In genomic region chr9:114382951-114383865, GRCh38 we compare ENCODE assay signal across 9 cellular contexts. TPM values are rescaled to one million over a fixed set of nuclear protein-coding genes. Genes with fewer than 3 reads are reported as not detected.
A peak's percentile ranks its signal among the peaks of the same experiment; 100 is the strongest.
DNase-seq lines count a peak whose midpoint lies in the region; ATAC-seq and TF ChIP-seq lines count a peak whose summit lies in the region.
"Had no signal": no experiment of that assay in that cellular context is flagged by ENCODE, and none has a peak within 500 bp of the region (broad histone marks: within the 10 kb centered on the region; RNA-seq: fewer than 3 reads in every experiment).

No MANE protein-coding gene starts in this region.

- intact Hi-C loops in left ventricle myocardium inferior (cut with micrococcal nuclease) = no loop called here

- H3K27ac ChIP-seq in left ventricle myocardium inferior (replicated peaks) = peak overlapping the region; percentile 89
- H3K27ac ChIP-seq: SJSA1 had no signal

- peaks cover 23% of the 10 kb centered on the region for H3K36me3 ChIP-seq in left ventricle myocardium inferior

- H3K4me1 ChIP-seq in left ventricle myocardium inferior = peaks cover 64% of the 10 kb centered on the region

- H3K4me3 ChIP-seq in left ventricle myocardium inferior = peak overlapping the region; percentile 26
- H3K4me3 ChIP-seq: SJSA1 had no signal

- ATAC-seq in GM21390 (IDR thresholded peaks at IDR 0.05; ENCODE audit: unreplicated experiment) = no peak

- peak; percentile 41; the same call in 1 of the 2 replicates for TF ChIP-seq CTCF in GM12874 (IDR thresholded peaks at IDR 0.05; ENCODE audit: insufficient read depth, low read depth, low read length)
- TF ChIP-seq CTCF in left ventricle myocardium inferior (IDR thresholded peaks at IDR 0.05; ENCODE audit: borderline replicate concordance) = peak; percentile 11

- no peaks in the 10 kb centered on the region for H3K9me3 ChIP-seq in left ventricle myocardium inferior (replicated peaks)
- H3K9me3 ChIP-seq: SJSA1 had no signal

- peak; percentile 37 for DNase-seq in NCI-H2171 treated with DMSO at 0.1 percent for 48 hours (lab: John Stamatoyannopoulos, UW)
- peak; percentile 59 for DNase-seq in activated T-helper 9 cell treated with anti-CD3 and anti-CD28 coated beads, Interleukin-2, amount 50 U/mL, for 16 hours (ENCODE audit: low read depth)
- no peak for DNase-seq in left ventricle myocardium inferior
- peak in 2 of 3 donors; percentile 67 to 73 for DNase-seq in stimulated activated CD4-positive, alpha-beta T cell treated with anti-CD3 and anti-CD28 coated beads, Interleukin-12 subunit alpha, Interleukin-12 subunit beta, amount 100 ng/mL, for 48 hours (ENCODE audit: low read depth in 2 of 3, low spot score in 1 of 3)
- DNase-seq in G401 (ENCODE audit: low spot score) = no peak
- no peak for DNase-seq in DMS153 (lab: John Stamatoyannopoulos, UW)

- no peaks in the 10 kb centered on the region for H3K27me3 ChIP-seq in left ventricle myocardium inferior (ENCODE audit: low read depth)
- H3K27me3 ChIP-seq: SJSA1 had no signal

- in situ Hi-C loops in G401 (cut with HindIII; ENCODE audit: low sequenced_read_pairs) = no loop called here

RNA-seq across cellular contexts. Expression of gene AKNA, which starts 4.6 kb away (rescaled TPM):
- total RNA-seq in left ventricle myocardium inferior = 6.3 TPM
- 3.1 and 5.1 TPM in 2 replicates for total RNA-seq in G401 (2014; rRNA removed; shearing (Covaris generic))

RNA-seq across cellular contexts. Expression of gene ORM2, which starts 53.5 kb away (rescaled TPM):
- not detected for total RNA-seq in left ventricle myocardium inferior
- total RNA-seq in G401 (2014; rRNA removed; shearing (Covaris generic)) = not detected in 2 replicates
- total RNA-seq: SJSA1 had no signal

Comparison
In these comparisons a context has a peak if more than half of its experiments do, and no peak if none do; other contexts are left out.
1. DNase-seq: peak in NCI-H2171 treated with DMSO at 0.1 percent for 48 hours (single experiment), activated T-helper 9 cell treated with anti-CD3 and anti-CD28 coated beads, Interleukin-2, amount 50 U/mL, for 16 hours (single experiment) and stimulated activated CD4-positive, alpha-beta T cell treated with anti-CD3 and anti-CD28 coated beads, Interleukin-12 subunit alpha, Interleukin-12 subunit beta, amount 100 ng/mL, for 48 hours (2 of 3); none in left ventricle myocardium inferior (single experiment), G401 (single experiment) and DMS153 (single experiment).